9 cellular contexts compared by ENCODE assay signal in genomic region chr19:21850636-21851255, GRCh38. TPM values are rescaled to one million over a fixed set of nuclear protein-coding genes. Genes with fewer than 3 reads are reported as not detected.
DNase-seq lines count a peak whose midpoint lies in the region; ATAC-seq and TF ChIP-seq lines count a peak whose summit lies in the region.
"Had no signal": no experiment of that assay in that cellular context is flagged by ENCODE, and none has a peak within 500 bp of the region (broad histone marks: within the 10 kb centered on the region; RNA-seq: fewer than 3 reads in every experiment).

No MANE protein-coding gene starts in this region.

- H3K27ac ChIP-seq in CD4-positive, CD25-positive, alpha-beta regulatory T cell (ENCODE audit: insufficient read depth, low read length, poor library complexity, severe bottlenecking), result peak overlapping the region; percentile 85
- H3K27ac ChIP-seq in OCI-LY3 (ENCODE audit: low read length), result no peak overlapping the region

- no peak for TF ChIP-seq CTCF in OCI-LY3 (IDR thresholded peaks at IDR 0.05; ENCODE audit: low read depth, low read length)
- no peak for TF ChIP-seq CTCF in lower leg skin (IDR thresholded peaks at IDR 0.05)

- peaks cover 11% of the 10 kb centered on the region for H3K4me1 ChIP-seq in CD4-positive, CD25-positive, alpha-beta regulatory T cell (ENCODE audit: control insufficient read depth, insufficient read depth, low read length, poor library complexity, severe bottlenecking)
- H3K4me1 ChIP-seq in OCI-LY3 (ENCODE audit: low read length) (peaks cover 6% of the 10 kb centered on the region; the same call in 1 of the 2 replicates), neuron (ENCODE audit: insufficient read depth, low read length) (peaks cover 8% of the 10 kb centered on the region)

- peak overlapping the region; percentile 20; the same call in 1 of the 2 replicates for H3K4me2 ChIP-seq in OCI-LY3 (ENCODE audit: low read length)

- H3K4me1 Mint-ChIP-seq in CD4-positive, CD25-positive, alpha-beta regulatory T cell, result peaks cover 19 to 42% (median 26%) of the 10 kb centered on the region in 4 donors
- H3K4me1 Mint-ChIP-seq in effector memory CD8-positive, alpha-beta T cell (ENCODE audit: low read depth in 2 of 2), result peaks cover 16 to 17% of the 10 kb centered on the region in 2 donors

- no peaks in the 10 kb centered on the region for H4K20me1 ChIP-seq in OCI-LY3 (ENCODE audit: insufficient read depth, low read length)

- no peaks in the 10 kb centered on the region for H3K27me3 Mint-ChIP-seq in CD4-positive, CD25-positive, alpha-beta regulatory T cell
- no peaks in the 10 kb centered on the region for H3K27me3 Mint-ChIP-seq in effector memory CD8-positive, alpha-beta T cell

- no peak overlapping the region for H2AFZ ChIP-seq in OCI-LY3 (ENCODE audit: low read depth, low read length)
- H2AFZ ChIP-seq in neuron (ENCODE audit: low read depth, low read length), result no peak overlapping the region

- ATAC-seq in CD4-positive, CD25-positive, alpha-beta regulatory T cell (ENCODE audit: low read depth in 2 of 2), result no peak
- ATAC-seq in effector memory CD8-positive, alpha-beta T cell (replicated peaks), result no peak
- no peak for ATAC-seq in HG03280 (IDR thresholded peaks at IDR 0.05; ENCODE audit: unreplicated experiment)

- H3K27ac Mint-ChIP-seq in CD4-positive, CD25-positive, alpha-beta regulatory T cell, result peak overlapping the region in 1 of 3 donors; percentile 7
- H3K27ac Mint-ChIP-seq in effector memory CD8-positive, alpha-beta T cell, result peak overlapping the region; percentile 35 to 92

- H3K36me3 Mint-ChIP-seq in CD4-positive, CD25-positive, alpha-beta regulatory T cell, result peaks cover 9% of the 10 kb centered on the region
- peaks cover 11% of the 10 kb centered on the region for H3K36me3 Mint-ChIP-seq in effector memory CD8-positive, alpha-beta T cell (ENCODE audit: insufficient read depth)

- 45 to 49% methylated on average over 10 of the region's 10 CpGs for WGBS in lower leg skin, 2 donors

- H3K79me2 ChIP-seq in OCI-LY3 (ENCODE audit: low read length), result peaks cover 27% of the 10 kb centered on the region

- no peaks in the 10 kb centered on the region for H3K9me3 ChIP-seq in CD4-positive, CD25-positive, alpha-beta regulatory T cell (ENCODE audit: control insufficient read depth in 2 of 2, low read length in 2 of 2)
- peaks cover 18% of the 10 kb centered on the region; the same call in 1 of the 2 replicates for H3K9me3 ChIP-seq in OCI-LY3 (ENCODE audit: insufficient read depth, low read length)
- H3K9me3 ChIP-seq in neuron (ENCODE audit: low read length), result peaks cover 23% of the 10 kb centered on the region

- no peak overlapping the region for H3K9ac ChIP-seq in OCI-LY3 (ENCODE audit: low read length)

- no peaks in the 10 kb centered on the region for H3K27me3 ChIP-seq in CD4-positive, CD25-positive, alpha-beta regulatory T cell (ENCODE audit: control insufficient read depth, insufficient read depth, low read length)
- H3K27me3 ChIP-seq in OCI-LY3 (ENCODE audit: low read depth, low read length) (no peaks in the 10 kb centered on the region), neuron (ENCODE audit: insufficient read depth, low read length) (no peaks in the 10 kb centered on the region)

- TF ChIP-seq POLR2A in lower leg skin (IDR thresholded peaks at IDR 0.05), result no peak

- intact Hi-C loops in lower leg skin (cut with DNase I; ENCODE audit: low total_unique reads), result no loop called here

- peaks cover 0 to 2% (median 0%) of the 10 kb centered on the region in 7 donors for H3K9me3 Mint-ChIP-seq in CD4-positive, CD25-positive, alpha-beta regulatory T cell
- H3K9me3 Mint-ChIP-seq in effector memory CD8-positive, alpha-beta T cell, result no peaks in the 10 kb centered on the region

- H3K4me3 ChIP-seq in CD4-positive, CD25-positive, alpha-beta regulatory T cell (ENCODE audit: low read depth, low read length), result peak overlapping the region; percentile 58
- H3K4me3 ChIP-seq in OCI-LY3 (ENCODE audit: low read length) (peak overlapping the region; percentile 95), neuron (ENCODE audit: low read length) (peak overlapping the region; percentile 75), lower leg skin (ENCODE audit: low read depth, poor library complexity, severe bottlenecking) (no peak overlapping the region)

- H3K36me3 ChIP-seq in CD4-positive, CD25-positive, alpha-beta regulatory T cell (ENCODE audit: control insufficient read depth, insufficient read depth, low read length), result peaks cover 11% of the 10 kb centered on the region
- peaks cover 41% of the 10 kb centered on the region for H3K36me3 ChIP-seq in OCI-LY3 (replicated peaks; ENCODE audit: low read depth, low read length)
- peaks cover 48% of the 10 kb centered on the region for H3K36me3 ChIP-seq in neuron (ENCODE audit: insufficient read depth, low read length)

- H3K4me3 Mint-ChIP-seq in CD4-positive, CD25-positive, alpha-beta regulatory T cell, result peak overlapping the region; percentile 60 to 97 (median 83)
- H3K4me3 Mint-ChIP-seq in effector memory CD8-positive, alpha-beta T cell, result peak overlapping the region; percentile 91 to 94

- DNase-seq in CD4-positive, CD25-positive, alpha-beta regulatory T cell, result no peak
- DNase-seq in effector memory CD8-positive, alpha-beta T cell, result no peak
- no peak for DNase-seq in stimulated activated CD8-positive, alpha-beta memory T cell treated with anti-CD3 and anti-CD28 coated beads, Interleukin-4, amount 100 ng/mL, for 48 hours
- no peak for DNase-seq in lower leg skin (ENCODE audit: low spot score in 2 of 2)
- no peak for DNase-seq in midbrain (lab: John Stamatoyannopoulos, UW)
- DNase-seq: MV-4-11 had no signal

RNA-seq across cellular contexts. Expression of gene ZNF43, which starts 14.8 kb away (rescaled TPM):
- total RNA-seq in CD4-positive, CD25-positive, alpha-beta regulatory T cell, result 25.6 TPM
- 10 to 100 TPM; 12.2 to 15.4 (median 13.9) TPM for polyA plus RNA-seq in CD4-positive, CD25-positive, alpha-beta regulatory T cell
- total RNA-seq in lower leg skin, result 10 to 100 TPM in 1 of 4 donors, 1 to 10 TPM in 3; 4.2 to 11.1 (median 8.8) TPM
